Comparison of ENCODE assay signal across 16 cellular contexts in the genomic region with DNA sequence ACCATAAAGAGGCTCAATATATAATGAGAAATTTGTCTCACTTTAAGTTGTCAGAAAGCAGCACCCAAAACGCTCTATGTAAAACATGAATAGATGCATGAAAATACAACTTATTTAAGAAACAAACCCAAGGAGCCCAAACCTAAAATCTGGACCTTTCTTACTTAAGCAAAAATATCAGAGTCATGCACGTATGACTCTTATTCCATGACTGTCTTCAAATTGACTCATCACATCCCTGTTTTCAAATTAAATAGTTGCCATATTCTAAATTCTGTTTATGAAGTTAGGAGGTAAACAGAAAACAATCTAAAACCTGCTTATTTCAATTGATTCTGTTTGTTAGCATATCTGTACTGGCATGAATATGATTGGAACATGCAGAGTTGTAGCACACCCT. TPM values are rescaled to one million over a fixed set of nuclear protein-coding genes. Genes with fewer than 3 reads are reported as not detected.
A peak's percentile ranks its signal among the peaks of the same experiment; 100 is the strongest.
DNase-seq lines count a peak whose midpoint lies in the region; ATAC-seq, FAIRE-seq and TF ChIP-seq lines count a peak whose summit lies in the region.
"Had no signal": no experiment of that assay in that cellular context is flagged by ENCODE, and none has a peak within 500 bp of the region (broad histone marks: within the 10 kb centered on the region; RNA-seq: fewer than 3 reads in every experiment).

No MANE protein-coding gene starts in this region.

- no peak for TF ChIP-seq RAD21 in SK-N-SH (IDR thresholded peaks at IDR 0.05; ENCODE audit: low read length)

- H3K27ac Mint-ChIP-seq in astrocyte (ENCODE audit: unreplicated experiment) (peak overlapping the region; percentile 85), mesothelial cell of epicardium (peak overlapping the region; percentile 78)
- H3K27ac Mint-ChIP-seq: activated naive CD4-positive, alpha-beta T cell treated with anti-CD3 and anti-CD28 coated beads, Interleukin-2, amount 50 U/mL, for 24 hours had no signal

- no peaks in the 10 kb centered on the region for H3K9me2 ChIP-seq in SK-N-SH

- DNase-seq in SK-N-SH (no peak), astrocyte (ENCODE audit: low read depth) (no peak), mesothelial cell of epicardium (ENCODE audit: low spot score in 2 of 2, unreplicated experiment in 2 of 2) (no peak), foreskin melanocyte (no peak)
- no peak for DNase-seq in stimulated activated naive CD4-positive, alpha-beta T cell treated with Interleukin-2 at 50 U/mL for 16 hours (lab: John Stamatoyannopoulos, UW)
- DNase-seq: 8988T, Caco-2, NCI-H510A, pancreas, tibial artery had no signal

- H4K20me1 ChIP-seq in SK-N-SH (ENCODE audit: insufficient read depth) (no peaks in the 10 kb centered on the region), KMS-11 (ENCODE audit: insufficient read depth) (no peaks in the 10 kb centered on the region), astrocyte (ENCODE audit: insufficient read depth, low read length) (no peaks in the 10 kb centered on the region)

- peak overlapping the region; percentile 74 for H2AFZ ChIP-seq in SK-N-SH (ENCODE audit: low read depth)
- H2AFZ ChIP-seq in KMS-11 (ENCODE audit: low read depth): no peak overlapping the region
- no peak overlapping the region for H2AFZ ChIP-seq in astrocyte (ENCODE audit: low read depth, low read length)

- CTCF ChIA-PET in SK-N-SH (lab: Yijun Ruan, JAX): no interaction called here

- TF ChIP-seq CTCF in SK-N-SH (IDR thresholded peaks at IDR 0.05) (no peak), KMS-11 (conservative IDR thresholded peaks at IDR 0.05; ENCODE audit: low read depth, low read length) (no peak), astrocyte (IDR thresholded peaks at IDR 0.05; ENCODE audit: insufficient read depth, low read depth, low read length) (no peak), mesothelial cell of epicardium (IDR thresholded peaks at IDR 0.05; ENCODE audit: unreplicated experiment) (no peak)

- no peaks in the 10 kb centered on the region for H3K27me3 ChIP-seq in SK-N-SH (ENCODE audit: insufficient read depth)
- no peaks in the 10 kb centered on the region for H3K27me3 ChIP-seq in KMS-11 (ENCODE audit: insufficient read depth, low read depth)
- H3K27me3 ChIP-seq in astrocyte (ENCODE audit: insufficient read depth, low read length): no peaks in the 10 kb centered on the region
- H3K27me3 ChIP-seq: pancreas, tibial artery had no signal

- H3K4me3 Mint-ChIP-seq in astrocyte (ENCODE audit: unreplicated experiment) (no peak overlapping the region), mesothelial cell of epicardium (no peak overlapping the region)

- H3K4me1 Mint-ChIP-seq in astrocyte (ENCODE audit: low read depth, unreplicated experiment) (peaks cover 17% of the 10 kb centered on the region), mesothelial cell of epicardium (peaks cover 13% of the 10 kb centered on the region)

- ATAC-seq in SK-N-SH treated with all-trans-retinoic acid at 6 μM for 48 hours: no peak
- ATAC-seq in HG02588 (IDR thresholded peaks at IDR 0.05; ENCODE audit: unreplicated experiment): no peak
- ATAC-seq: esophagus mucosa had no signal

- H3K4me2 ChIP-seq in SK-N-SH (peak overlapping the region; percentile 44), KMS-11 (peak overlapping the region; percentile 56), astrocyte (ENCODE audit: low read length) (no peak overlapping the region)

- peaks cover 9% of the 10 kb centered on the region for H3F3A ChIP-seq in SK-N-SH (replicated peaks; ENCODE audit: insufficient read depth)

- H3K36me3 ChIP-seq in SK-N-SH (replicated peaks in 1 of 2; ENCODE audit: control insufficient read depth in 1 of 2, insufficient read depth in 2 of 2, low read length in 1 of 2): no peaks in the 10 kb centered on the region
- no peaks in the 10 kb centered on the region for H3K36me3 ChIP-seq in KMS-11 (ENCODE audit: insufficient read depth)
- no peaks in the 10 kb centered on the region for H3K36me3 ChIP-seq in astrocyte (ENCODE audit: insufficient read depth, low read length)
- H3K36me3 ChIP-seq: pancreas, tibial artery had no signal

- H3K9me3 ChIP-seq in SK-N-SH (no peaks in the 10 kb centered on the region), astrocyte (ENCODE audit: insufficient read depth, low read depth, low read length) (no peaks in the 10 kb centered on the region)
- H3K9me3 ChIP-seq: Caco-2, pancreas, tibial artery had no signal

- POLR2A ChIA-PET in SK-N-SH (lab: Yijun Ruan, JAX): no interaction called here

- H3K27ac ChIP-seq in SK-N-SH (ENCODE audit: low read depth in 2 of 2, low read length in 1 of 2) (peak overlapping the region in 1 of 2 experiments; percentile 46; a peak in 2 of 4 replicates), KMS-11 (no peak overlapping the region), astrocyte (ENCODE audit: low read depth, low read length) (no peak overlapping the region)

- H3K9ac ChIP-seq in SK-N-SH: no peak overlapping the region
- H3K9ac ChIP-seq in KMS-11: no peak overlapping the region
- H3K9ac ChIP-seq in astrocyte (ENCODE audit: low read length): no peak overlapping the region

- H3K79me2 ChIP-seq in SK-N-SH (ENCODE audit: insufficient read depth) (no peaks in the 10 kb centered on the region), KMS-11 (ENCODE audit: insufficient read depth, low read depth) (no peaks in the 10 kb centered on the region), astrocyte (ENCODE audit: insufficient read depth, low read length) (no peaks in the 10 kb centered on the region)

- H3K9me3 Mint-ChIP-seq in astrocyte (ENCODE audit: unreplicated experiment) (no peaks in the 10 kb centered on the region), mesothelial cell of epicardium (no peaks in the 10 kb centered on the region)
- H3K9me3 Mint-ChIP-seq: activated naive CD4-positive, alpha-beta T cell treated with anti-CD3 and anti-CD28 coated beads, Interleukin-2, amount 50 U/mL, for 24 hours had no signal

- TF ChIP-seq EP300 in SK-N-SH (IDR thresholded peaks at IDR 0.05; ENCODE audit: borderline replicate concordance in 1 of 2, low read depth in 1 of 2, low read length in 1 of 2): no peak

- H3K4me3 ChIP-seq in SK-N-SH (ENCODE audit: low read depth in 2 of 2, low read length in 1 of 2): 0 out of 4 replicates have a peak overlapping the region, but pooled peaks of 1 of the 2 experiments have one; percentile 29
- no peak overlapping the region for H3K4me3 ChIP-seq in KMS-11 (IDR thresholded peaks at IDR 0.05; ENCODE audit: insufficient read depth, low read depth, low read length)
- no peak overlapping the region for H3K4me3 ChIP-seq in astrocyte (ENCODE audit: insufficient read depth, low read depth, low read length)
- H3K4me3 ChIP-seq: pancreas had no signal

- 67% methylated on average over 2 of the region's 2 CpGs for WGBS in SK-N-SH (ENCODE audit: low lambda C conversion rate)

- H3K36me3 Mint-ChIP-seq in astrocyte (ENCODE audit: low read depth, unreplicated experiment): peaks cover 2% of the 10 kb centered on the region
- H3K36me3 Mint-ChIP-seq in mesothelial cell of epicardium: peaks cover 1% of the 10 kb centered on the region
- H3K36me3 Mint-ChIP-seq: activated naive CD4-positive, alpha-beta T cell treated with anti-CD3 and anti-CD28 coated beads, Interleukin-2, amount 50 U/mL, for 24 hours had no signal

- H3K27me3 Mint-ChIP-seq in astrocyte (ENCODE audit: low read depth, unreplicated experiment) (no peaks in the 10 kb centered on the region), mesothelial cell of epicardium (ENCODE audit: low read depth) (no peaks in the 10 kb centered on the region)
- H3K27me3 Mint-ChIP-seq: activated naive CD4-positive, alpha-beta T cell treated with anti-CD3 and anti-CD28 coated beads, Interleukin-2, amount 50 U/mL, for 24 hours had no signal

- H3K4me1 ChIP-seq in SK-N-SH (ENCODE audit: control insufficient read depth in 1 of 2, insufficient read depth in 2 of 2, low read depth in 1 of 2, low read length in 1 of 2) (peaks cover 0 to 13% of the 10 kb centered on the region in 2 experiments; a peak in 2 of 4 replicates), KMS-11 (ENCODE audit: low read depth, poor library complexity, severe bottlenecking) (peaks cover 30% of the 10 kb centered on the region), astrocyte (ENCODE audit: insufficient read depth, low read length) (no peaks in the 10 kb centered on the region)
- H3K4me1 ChIP-seq: Caco-2 had no signal

- no peak for FAIRE-seq in astrocyte (lab: Jason Lieb, UNC)
- FAIRE-seq: TTC549 had no signal

TF ChIP-seq in SK-N-SH, 30 proteins besides CTCF, POLR2A, EP300 and RAD21 (continues in another document):
- TF ChIP-seq, protein P1, sequence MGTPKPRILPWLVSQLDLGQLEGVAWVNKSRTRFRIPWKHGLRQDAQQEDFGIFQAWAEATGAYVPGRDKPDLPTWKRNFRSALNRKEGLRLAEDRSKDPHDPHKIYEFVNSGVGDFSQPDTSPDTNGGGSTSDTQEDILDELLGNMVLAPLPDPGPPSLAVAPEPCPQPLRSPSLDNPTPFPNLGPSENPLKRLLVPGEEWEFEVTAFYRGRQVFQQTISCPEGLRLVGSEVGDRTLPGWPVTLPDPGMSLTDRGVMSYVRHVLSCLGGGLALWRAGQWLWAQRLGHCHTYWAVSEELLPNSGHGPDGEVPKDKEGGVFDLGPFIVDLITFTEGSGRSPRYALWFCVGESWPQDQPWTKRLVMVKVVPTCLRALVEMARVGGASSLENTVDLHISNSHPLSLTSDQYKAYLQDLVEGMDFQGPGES (IDR thresholded peaks at IDR 0.05; ENCODE audit: low read depth, low read length): no peak

TF ChIP-seq in SK-N-SH treated with all-trans-retinoic acid at 6 μM for 48 hours, 23 proteins besides CTCF, POLR2A, EP300 and RAD21 (continues in another document):
- TF ChIP-seq ZFP30 (CRISPR knock-in tag; IDR thresholded peaks at IDR 0.05) (no peak), TOX (CRISPR knock-in tag; IDR thresholded peaks at IDR 0.05; ENCODE audit: borderline replicate concordance) (no peak), ESRRG (CRISPR knock-in tag; IDR thresholded peaks at IDR 0.05) (no peak), OSR1 (CRISPR knock-in tag; IDR thresholded peaks at IDR 0.05) (no peak), RARB (CRISPR knock-in tag; IDR thresholded peaks at IDR 0.05) (no peak)
- TF ChIP-seq, protein P2, sequence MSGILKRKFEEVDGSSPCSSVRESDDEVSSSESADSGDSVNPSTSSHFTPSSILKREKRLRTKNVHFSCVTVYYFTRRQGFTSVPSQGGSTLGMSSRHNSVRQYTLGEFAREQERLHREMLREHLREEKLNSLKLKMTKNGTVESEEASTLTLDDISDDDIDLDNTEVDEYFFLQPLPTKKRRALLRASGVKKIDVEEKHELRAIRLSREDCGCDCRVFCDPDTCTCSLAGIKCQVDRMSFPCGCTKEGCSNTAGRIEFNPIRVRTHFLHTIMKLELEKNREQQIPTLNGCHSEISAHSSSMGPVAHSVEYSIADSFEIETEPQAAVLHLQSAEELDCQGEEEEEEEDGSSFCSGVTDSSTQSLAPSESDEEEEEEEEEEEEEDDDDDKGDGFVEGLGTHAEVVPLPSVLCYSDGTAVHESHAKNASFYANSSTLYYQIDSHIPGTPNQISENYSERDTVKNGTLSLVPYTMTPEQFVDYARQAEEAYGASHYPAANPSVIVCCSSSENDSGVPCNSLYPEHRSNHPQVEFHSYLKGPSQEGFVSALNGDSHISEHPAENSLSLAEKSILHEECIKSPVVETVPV (CRISPR knock-in tag; IDR thresholded peaks at IDR 0.05): no peak

RNA-seq across cellular contexts. Expression of a gene that starts 42.2 kb away (rescaled TPM):
- 2.0 and 2.6 TPM in 2 replicates for polyA plus RNA-seq in SK-N-SH (2012; rRNA removed)
- polyA plus RNA-seq in SK-N-SH (2012; cell fraction: cytosol; rRNA removed): 1.2 and 1.8 TPM in 2 replicates
- polyA plus RNA-seq in SK-N-SH (2012; cell fraction: nucleus; rRNA removed): 7.1 and 7.2 TPM in 2 replicates
- total RNA-seq in astrocyte (13.5 and 14.0 TPM in 2 replicates), mesothelial cell of epicardium (41.0 to 44.9 TPM (median 43.5 TPM) in 3 replicates)
